In genomic region chr2:96325038-96325883, GRCh38 we compare ENCODE assay signal across 1 cellular context.
TF ChIP-seq lines count a peak whose summit lies in the region.

Gene ITPRIPL1, plus strand, starts transcription at chr2:96325317. Its CDS starts 523 bp downstream, at chr2:96325840.

TF ChIP-seq in HepG2, 621 proteins besides CTCF, POLR2A, EP300 and RAD21 (continued from another document and continues in another):
- TF ChIP-seq TRAFD1 (CRISPR knock-in tag; IDR thresholded peaks at IDR 0.05; ENCODE audit: borderline replicate concordance): 0 out of 2 replicates have a peak, but pooled peaks have one; percentile 7
- TF ChIP-seq MXD3 (CRISPR knock-in tag; IDR thresholded peaks at IDR 0.05): 0 out of 2 replicates have a peak, but pooled peaks have one; percentile 62
- TF ChIP-seq SMAD3 (CRISPR knock-in tag; IDR thresholded peaks at IDR 0.05): peak; percentile 38; the same call in 1 of the 2 replicates
- no peak for TF ChIP-seq ZKSCAN8 (CRISPR knock-in tag; IDR thresholded peaks at IDR 0.05; ENCODE audit: borderline replicate concordance)
- peak; percentile 75 for TF ChIP-seq ARID4A (CRISPR knock-in tag; IDR thresholded peaks at IDR 0.05; ENCODE audit: borderline replicate concordance)
- TF ChIP-seq MED13 (CRISPR knock-in tag; IDR thresholded peaks at IDR 0.05): no peak
- peak; percentile 32; the same call in 1 of the 2 replicates for TF ChIP-seq ZFP90 (CRISPR knock-in tag; IDR thresholded peaks at IDR 0.05; ENCODE audit: borderline replicate concordance)
- TF ChIP-seq ZNF468 (CRISPR knock-in tag; IDR thresholded peaks at IDR 0.05): no peak
- TF ChIP-seq ZNF788 (CRISPR knock-in tag; IDR thresholded peaks at IDR 0.05; ENCODE audit: borderline replicate concordance): 0 out of 2 replicates have a peak, but pooled peaks have one; percentile 12
- TF ChIP-seq ZSCAN12 (CRISPR knock-in tag; IDR thresholded peaks at IDR 0.05): no peak
- peak; percentile 96 for TF ChIP-seq ZNF687 (CRISPR knock-in tag; IDR thresholded peaks at IDR 0.05)
- peak; percentile 72 for TF ChIP-seq ZNF883 (CRISPR knock-in tag; IDR thresholded peaks at IDR 0.05; ENCODE audit: not compliant biosample characterization)
- no peak for TF ChIP-seq ZBTB3 (CRISPR knock-in tag; IDR thresholded peaks at IDR 0.05; ENCODE audit: borderline replicate concordance, low read depth)
- TF ChIP-seq SCMH1 (CRISPR knock-in tag; IDR thresholded peaks at IDR 0.05; ENCODE audit: borderline replicate concordance): no peak
- peak; percentile 27; the same call in 1 of the 2 replicates for TF ChIP-seq GMEB1 (CRISPR knock-in tag; IDR thresholded peaks at IDR 0.05; ENCODE audit: borderline replicate concordance)
- peak; percentile 11; the same call in 1 of the 2 replicates for TF ChIP-seq ZNF563 (CRISPR knock-in tag; IDR thresholded peaks at IDR 0.05)
- TF ChIP-seq YY1 (IDR thresholded peaks at IDR 0.05; ENCODE audit: insufficient read depth, insufficient replicate concordance, low read depth, low read length): peak; percentile 19
- TF ChIP-seq RBFOX2 (IDR thresholded peaks at IDR 0.05; ENCODE audit: low read depth, low read length): peak; percentile 59; the same call in 1 of the 2 replicates
- peak; percentile 37 for TF ChIP-seq BCL3 (CRISPR knock-in tag; IDR thresholded peaks at IDR 0.05)
- no peak for TF ChIP-seq ZNF292 (CRISPR knock-in tag; IDR thresholded peaks at IDR 0.05; ENCODE audit: borderline replicate concordance, low read depth)
- peak; percentile 80 for TF ChIP-seq ZNF33B (CRISPR knock-in tag; IDR thresholded peaks at IDR 0.05)
- TF ChIP-seq CAMTA2 (CRISPR knock-in tag; IDR thresholded peaks at IDR 0.05; ENCODE audit: borderline replicate concordance): peak; percentile 76
- TF ChIP-seq EEA1 (CRISPR knock-in tag; IDR thresholded peaks at IDR 0.05; ENCODE audit: borderline replicate concordance): 0 out of 2 replicates have a peak, but pooled peaks have one; percentile 48
- no peak; the same call in 1 of the 2 replicates for TF ChIP-seq MED1 (CRISPR knock-in tag; IDR thresholded peaks at IDR 0.05)
- no peak; the same call in 1 of the 2 replicates for TF ChIP-seq KLF6 (CRISPR knock-in tag; IDR thresholded peaks at IDR 0.05)
- TF ChIP-seq ZNF567 (CRISPR knock-in tag; IDR thresholded peaks at IDR 0.05; ENCODE audit: borderline replicate concordance): no peak
- 0 out of 2 replicates have a peak, but pooled peaks have one; percentile 68 for TF ChIP-seq ZNF30 (CRISPR knock-in tag; IDR thresholded peaks at IDR 0.05)
- TF ChIP-seq GATAD2A (CRISPR knock-in tag; IDR thresholded peaks at IDR 0.05): peak; percentile 12; the same call in 1 of the 2 replicates
- TF ChIP-seq MNT (IDR thresholded peaks at IDR 0.05): no peak
- TF ChIP-seq NCOA1 (CRISPR knock-in tag; IDR thresholded peaks at IDR 0.05): 0 out of 2 replicates have a peak, but pooled peaks have one; percentile 29
- peak; percentile 62 for TF ChIP-seq CBX1 (IDR thresholded peaks at IDR 0.05; ENCODE audit: low read depth)
- peak; percentile 58; the same call in 1 of the 2 replicates for TF ChIP-seq ZNF816 (CRISPR knock-in tag; IDR thresholded peaks at IDR 0.05; ENCODE audit: borderline replicate concordance)
- TF ChIP-seq ZNF549 (CRISPR knock-in tag; IDR thresholded peaks at IDR 0.05): no peak
- peak; percentile 11; the same call in 1 of the 2 replicates for TF ChIP-seq ZNF446 (CRISPR knock-in tag; IDR thresholded peaks at IDR 0.05)
- TF ChIP-seq ZSCAN25 (CRISPR knock-in tag; IDR thresholded peaks at IDR 0.05): peak; percentile 34; the same call in 1 of the 2 replicates
- peak; percentile 32; the same call in 1 of the 2 replicates for TF ChIP-seq ZFP82 (CRISPR knock-in tag; IDR thresholded peaks at IDR 0.05; ENCODE audit: borderline replicate concordance)
- peak; percentile 74; the same call in 1 of the 2 replicates for TF ChIP-seq YEATS4 (CRISPR knock-in tag; IDR thresholded peaks at IDR 0.05; ENCODE audit: borderline replicate concordance)
- no peak for TF ChIP-seq ZBTB37 (CRISPR knock-in tag; IDR thresholded peaks at IDR 0.05)
- TF ChIP-seq ZNF225 (CRISPR knock-in tag; IDR thresholded peaks at IDR 0.05): 0 out of 2 replicates have a peak, but pooled peaks have one; percentile 19
- no peak for TF ChIP-seq GTF3A (CRISPR knock-in tag; conservative IDR thresholded peaks at IDR 0.05)
- TF ChIP-seq BRCA1 (CRISPR knock-in tag; IDR thresholded peaks at IDR 0.05): no peak
